ENCODE assay signal across 20 cellular contexts in the genomic region with DNA sequence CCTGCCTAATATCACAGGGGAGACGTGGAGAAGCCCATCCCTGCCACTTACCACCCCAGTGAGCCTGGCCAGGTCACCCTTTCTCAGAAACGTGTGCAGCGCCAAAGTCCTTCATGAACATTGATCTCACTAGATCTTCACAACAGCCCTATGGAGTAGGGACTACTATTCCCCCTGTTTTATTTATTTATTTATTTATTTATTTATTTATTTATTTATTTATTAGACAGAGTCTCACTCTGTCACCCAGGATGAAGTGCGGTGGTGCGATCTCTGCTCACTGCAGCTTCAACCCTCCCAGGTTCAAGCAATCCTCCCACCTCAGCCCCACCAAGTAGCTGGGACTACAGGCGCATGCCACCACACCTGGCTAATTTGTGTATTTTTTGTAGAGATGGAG.
DNase-seq lines count a peak whose midpoint lies in the region; ATAC-seq, FAIRE-seq and TF ChIP-seq lines count a peak whose summit lies in the region.
"Had no signal": no experiment of that assay in that cellular context is flagged by ENCODE, and none has a peak within 500 bp of the region (broad histone marks: within the 10 kb centered on the region; RNA-seq: fewer than 3 reads in every experiment).

No MANE protein-coding gene starts in this region.

- H3K36me3 Mint-ChIP-seq in neural progenitor cell, result no peaks in the 10 kb centered on the region
- H3K36me3 Mint-ChIP-seq: CD4-positive, CD25-positive, alpha-beta regulatory T cell; CD8-positive, alpha-beta T cell had no signal

- H3K79me2 ChIP-seq in H1 (ENCODE audit: control insufficient read depth in 1 of 2, insufficient read depth in 2 of 2, low read length in 2 of 2) (no peaks in the 10 kb centered on the region), neural progenitor cell (ENCODE audit: low read depth) (no peaks in the 10 kb centered on the region)

- H2BK12ac ChIP-seq in H1 (ENCODE audit: low read depth, low read length), result peak overlapping the region; percentile 39; the same call in 1 of the 2 replicates

- no peak overlapping the region for H4K8ac ChIP-seq in H1 (ENCODE audit: extremely low read depth, insufficient read depth, low read length)

- H3K9ac ChIP-seq in H1 (replicated peaks in 1 of 4; ENCODE audit: extremely low read depth in 1 of 4, low read depth in 3 of 4, low read length in 3 of 4) (no peak overlapping the region), neural progenitor cell (no peak overlapping the region)
- H3K9ac ChIP-seq: BLaER1 had no signal

- H3F3A ChIP-seq in neural progenitor cell (ENCODE audit: low read depth), result peaks cover 8% of the 10 kb centered on the region

- no peak for ATAC-seq in A549
- ATAC-seq: CD8-positive, alpha-beta T cell had no signal

- H3K9me3 ChIP-seq in A549 (no peaks in the 10 kb centered on the region), H1 (ENCODE audit: insufficient read depth in 2 of 2, low read depth in 1 of 2, low read length in 1 of 2) (no peaks in the 10 kb centered on the region), neural progenitor cell (ENCODE audit: low read depth) (no peaks in the 10 kb centered on the region), small intestine (ENCODE audit: control insufficient read depth, low read depth) (no peaks in the 10 kb centered on the region)
- H3K9me3 ChIP-seq: Caco-2 had no signal

- POLR2A ChIA-PET in A549 (lab: Yijun Ruan, JAX) (no interaction called here), H1 (lab: Charles Lee; ENCODE audit: partially characterized antibody) (no interaction called here)

- no peak overlapping the region for H3K18ac ChIP-seq in H1 (ENCODE audit: extremely low read depth, low read length)

- no peak overlapping the region for H2BK5ac ChIP-seq in H1 (ENCODE audit: low read depth, low read length)

- H3K27ac ChIP-seq in A549 (no peak overlapping the region), H1 (ENCODE audit: low read depth, low read length) (no peak overlapping the region), neural progenitor cell (no peak overlapping the region), small intestine (ENCODE audit: low read depth in 1 of 2, low read length in 1 of 2) (no peak overlapping the region), brain microvascular endothelial cell (no peak overlapping the region)
- H3K27ac ChIP-seq: 22Rv1, BLaER1, C4-2B had no signal

- no peak overlapping the region for H4K5ac ChIP-seq in H1 (ENCODE audit: insufficient read length, low read depth, low read length)

- peak overlapping the region; percentile 35 for H3K27ac Mint-ChIP-seq in neural progenitor cell
- H3K27ac Mint-ChIP-seq: B cell; CD4-positive, CD25-positive, alpha-beta regulatory T cell; CD8-positive, alpha-beta T cell had no signal

- no peak for TF ChIP-seq CTCF in A549 (IDR thresholded peaks at IDR 0.05)
- TF ChIP-seq CTCF in H1 (IDR thresholded peaks at IDR 0.05; ENCODE audit: control extremely low read depth in 1 of 3, insufficient read depth in 1 of 3, low read depth in 1 of 3, low read length in 3 of 3), result no peak
- TF ChIP-seq CTCF in neural progenitor cell (IDR thresholded peaks at IDR 0.05), result no peak
- TF ChIP-seq CTCF in brain microvascular endothelial cell (IDR thresholded peaks at IDR 0.05; ENCODE audit: low read depth, low read length, missing control alignments), result no peak

- WGBS in A549 (ENCODE audit: missing lambda C conversion rate), result 87% methylated on average over 6 of the region's 6 CpGs
- 89% methylated on average over 6 of the region's 6 CpGs; no CpG with 5 or more reads in 1 of the 2 experiments for WGBS in H1 (ENCODE audit: extremely low coverage in 1 of 2, insufficient coverage in 1 of 2, insufficient read length in 1 of 2, insufficient replicate concordance in 2 of 2, low coverage in 1 of 2, low lambda C conversion rate in 2 of 2, missing lambda C conversion rate in 1 of 2), 2 experiments
- WGBS in small intestine, 3 donors, result 65 to 84% (median 71%) methylated on average over 6 of the region's 6 CpGs

- H2AFZ ChIP-seq in H1 (ENCODE audit: low read length) (no peak overlapping the region), neural progenitor cell (replicated peaks) (no peak overlapping the region)

- H3K56ac ChIP-seq in H1 (replicated peaks; ENCODE audit: insufficient read length, low read depth, low read length), result no peak overlapping the region

- no peak overlapping the region for H3K4me3 Mint-ChIP-seq in neural progenitor cell
- H3K4me3 Mint-ChIP-seq: B cell; CD4-positive, CD25-positive, alpha-beta regulatory T cell; CD8-positive, alpha-beta T cell had no signal

- H4K91ac ChIP-seq in H1 (replicated peaks; ENCODE audit: insufficient read length, low read length), result no peak overlapping the region

- no peak overlapping the region for H3K4ac ChIP-seq in H1 (replicated peaks; ENCODE audit: insufficient read length, low read depth, low read length)

- H2BK15ac ChIP-seq in H1 (ENCODE audit: low read length), result no peak overlapping the region

- H2AK5ac ChIP-seq in H1 (ENCODE audit: low read depth, low read length), result no peak overlapping the region

- DNase-seq in A549 (ENCODE audit: low read depth in 1 of 2, low spot score in 1 of 2) (no peak), H1 (ENCODE audit: low read depth in 1 of 2, low spot score in 2 of 2) (no peak), neural progenitor cell (ENCODE audit: low spot score) (no peak), small intestine (no peak), 8988T (no peak), brain microvascular endothelial cell (no peak)
- DNase-seq: Caco-2; CD4-positive, CD25-positive, alpha-beta regulatory T cell; CD8-positive, alpha-beta T cell; DMS153; DND-41; GOT3; H7; HCEC 1CT had no signal

- peaks cover 9% of the 10 kb centered on the region for H3K27me3 Mint-ChIP-seq in neural progenitor cell (ENCODE audit: insufficient read depth, low read depth)

- in situ Hi-C loops in brain microvascular endothelial cell (cut with HindIII; ENCODE audit: low pct_ligation_motif_present, low sequenced_read_pairs), result no loop called here

- H3K36me3 ChIP-seq in H1 (ENCODE audit: control insufficient read depth in 2 of 4, insufficient read depth in 4 of 4, low read length in 3 of 4) (no peaks in the 10 kb centered on the region), neural progenitor cell (no peaks in the 10 kb centered on the region), small intestine (ENCODE audit: control insufficient read depth in 2 of 2, insufficient read depth in 2 of 2, low read length in 2 of 2) (no peaks in the 10 kb centered on the region), brain microvascular endothelial cell (replicated peaks) (no peaks in the 10 kb centered on the region)
- H3K36me3 ChIP-seq: BLaER1 had no signal

- H3K9me3 Mint-ChIP-seq in neural progenitor cell, result peaks cover 6% of the 10 kb centered on the region

- TF ChIP-seq RAD21 in A549 (conservative IDR thresholded peaks at IDR 0.05 in 1 of 2, IDR thresholded peaks at IDR 0.05 in 1 of 2), result no peak
- TF ChIP-seq RAD21 in H1 (IDR thresholded peaks at IDR 0.05 in 1 of 2, conservative IDR thresholded peaks at IDR 0.05 in 1 of 2; ENCODE audit: low read depth in 2 of 2, low read length in 2 of 2), result no peak

- no peak overlapping the region for H3K14ac ChIP-seq in H1 (ENCODE audit: insufficient read length)

- CTCF ChIA-PET in A549 (lab: Yijun Ruan, JAX) (no interaction called here), H1 (lab: Charles Lee; ENCODE audit: partially characterized antibody) (no interaction called here)

- H2BK20ac ChIP-seq in H1 (ENCODE audit: low read length), result no peak overlapping the region

- H3K4me1 Mint-ChIP-seq in neural progenitor cell, result peaks cover 26% of the 10 kb centered on the region
- H3K4me1 Mint-ChIP-seq: B cell; CD4-positive, CD25-positive, alpha-beta regulatory T cell had no signal

- H3K4me2 ChIP-seq in A549 (no peak overlapping the region), H1 (ENCODE audit: insufficient read depth in 1 of 2, low read depth in 2 of 2, low read length in 2 of 2) (no peak overlapping the region), neural progenitor cell (no peak overlapping the region)

- no peaks in the 10 kb centered on the region; the same call in 1 of the 2 replicates for H3K23me2 ChIP-seq in H1 (ENCODE audit: low read depth, low read length)

- TF ChIP-seq EP300 in A549 (IDR thresholded peaks at IDR 0.05) (no peak), H1 (IDR thresholded peaks at IDR 0.05; ENCODE audit: borderline replicate concordance in 1 of 2, low read depth in 2 of 2, low read length in 2 of 2) (no peak)

- H3K4me1 ChIP-seq in A549 (no peaks in the 10 kb centered on the region), H1 (replicated peaks in 1 of 4; ENCODE audit: control insufficient read depth in 3 of 4, insufficient read depth in 4 of 4, low read length in 3 of 4) (peaks cover 0 to 11% (median 8%) of the 10 kb centered on the region in 4 experiments; a peak in 6 of 7 replicates), neural progenitor cell (peaks cover 16% of the 10 kb centered on the region), small intestine (ENCODE audit: control insufficient read depth in 2 of 2, insufficient read depth in 1 of 2, low read depth in 1 of 2, low read length in 1 of 2) (no peaks in the 10 kb centered on the region)
- H3K4me1 ChIP-seq: Caco-2 had no signal

- FAIRE-seq in A549 (lab: Jason Lieb, UNC) (no peak), H1 (lab: Jason Lieb, UNC) (no peak), small intestine (lab: Jason Lieb, UNC) (no peak)
- FAIRE-seq: G401.6, GM12892 had no signal

- H4K20me1 ChIP-seq in H1 (replicated peaks in 1 of 2; ENCODE audit: control insufficient read depth in 1 of 2, insufficient read depth in 2 of 2, low read length in 2 of 2) (peaks cover 0 to 2% of the 10 kb centered on the region in 2 experiments), neural progenitor cell (ENCODE audit: low read depth) (peaks cover 1% of the 10 kb centered on the region)
- H4K20me1 ChIP-seq: BLaER1 had no signal

- H3K27me3 ChIP-seq in H1 (replicated peaks in 1 of 4; ENCODE audit: control insufficient read depth in 3 of 4, extremely low read depth in 1 of 4, insufficient read depth in 3 of 4, low read length in 3 of 4) (no peaks in the 10 kb centered on the region), neural progenitor cell (no peaks in the 10 kb centered on the region), small intestine (ENCODE audit: control insufficient read depth in 2 of 2, insufficient read depth in 2 of 2, low read length in 2 of 2) (no peaks in the 10 kb centered on the region), brain microvascular endothelial cell (replicated peaks) (no peaks in the 10 kb centered on the region)
- H3K27me3 ChIP-seq: BLaER1 had no signal

- H2BK120ac ChIP-seq in H1 (replicated peaks; ENCODE audit: low read depth, low read length), result no peak overlapping the region

- H3K23ac ChIP-seq in H1 (ENCODE audit: insufficient read length), result no peak overlapping the region

- no peak for TF ChIP-seq POLR2A in A549 (IDR thresholded peaks at IDR 0.05; ENCODE audit: low read length)
- no peak for TF ChIP-seq POLR2A in H1 (IDR thresholded peaks at IDR 0.05; ENCODE audit: control extremely low read depth in 1 of 2, low read depth in 2 of 2, low read length in 2 of 2)

- no peak overlapping the region for H3K4me3 ChIP-seq in A549
- no peak overlapping the region for H3K4me3 ChIP-seq in H1 (ENCODE audit: extremely low read depth in 1 of 4, insufficient read depth in 2 of 4, low read depth in 3 of 4, low read length in 4 of 4)
- H3K4me3 ChIP-seq in neural progenitor cell, result no peak overlapping the region
- H3K4me3 ChIP-seq in small intestine (ENCODE audit: low read depth in 1 of 2, low read length in 2 of 2), result no peak overlapping the region
- H3K4me3 ChIP-seq in brain microvascular endothelial cell (ENCODE audit: low read depth, low read length), result no peak overlapping the region
- H3K4me3 ChIP-seq: BLaER1 had no signal

- H3K79me1 ChIP-seq in H1 (ENCODE audit: low read depth, low read length), result no peaks in the 10 kb centered on the region
